Comparison of ENCODE assay signal across 10 cellular contexts in the genomic region with DNA sequence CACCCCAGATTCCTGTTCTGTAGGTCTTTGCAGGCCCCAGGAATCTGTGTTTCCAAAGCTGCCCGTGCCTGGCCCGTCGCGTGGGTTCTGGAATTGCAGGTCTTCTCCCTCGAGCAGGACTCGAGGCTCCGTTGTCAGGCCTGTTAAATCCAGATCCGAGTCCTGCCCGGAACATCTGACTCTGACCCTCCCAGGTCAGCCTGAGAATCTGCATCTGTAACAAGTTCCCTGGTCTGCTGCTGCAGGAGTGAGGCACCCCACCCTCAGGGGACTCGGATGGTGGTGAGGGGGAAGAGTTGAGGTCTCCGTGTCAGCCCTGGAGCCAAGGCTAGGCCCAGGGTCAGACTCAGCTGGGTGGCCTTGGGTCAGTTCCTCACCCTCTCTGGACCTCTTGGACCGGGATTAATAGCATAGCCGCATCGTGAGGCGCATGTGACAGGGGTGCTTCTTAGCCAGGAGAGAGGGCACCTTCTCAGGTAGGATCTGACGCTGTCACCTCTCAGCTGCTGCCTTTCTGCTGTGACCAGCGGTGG. TPM values are rescaled to one million over a fixed set of nuclear protein-coding genes. Genes with fewer than 3 reads are reported as not detected.
DNase-seq lines count a peak whose midpoint lies in the region; ATAC-seq and TF ChIP-seq lines count a peak whose summit lies in the region.
"Had no signal": no experiment of that assay in that cellular context is flagged by ENCODE, and none has a peak within 500 bp of the region (broad histone marks: within the 10 kb centered on the region; RNA-seq: fewer than 3 reads in every experiment).

No MANE protein-coding gene starts in this region.

- peaks cover 15% of the 10 kb centered on the region for H3K4me1 Mint-ChIP-seq in CD4-positive, alpha-beta T cell (ENCODE audit: low read depth)
- H3K4me1 Mint-ChIP-seq in IgD-negative memory B cell, result peaks cover 7 to 9% (median 9%) of the 10 kb centered on the region in 3 donors
- H3K4me1 Mint-ChIP-seq in dendritic cell treated with granulocyte-macrophage colony-stimulating factor and Interleukin-4, amounts not matched to agents 40 ng/mL and 50 ng/mL, for 4 days (ENCODE audit: low read depth), result peaks cover 34% of the 10 kb centered on the region

- no peaks in the 10 kb centered on the region for H3K9me3 ChIP-seq in CD4-positive, alpha-beta T cell (ENCODE audit: control insufficient read depth, low read length)
- no peaks in the 10 kb centered on the region for H3K9me3 ChIP-seq in neutrophil

- no peaks in the 10 kb centered on the region for H3K27me3 ChIP-seq in CD4-positive, alpha-beta T cell (ENCODE audit: control insufficient read depth, insufficient read depth, low read length)
- peaks cover 1% of the 10 kb centered on the region for H3K27me3 ChIP-seq in neutrophil

- in situ Hi-C loops in GM13977 (cut with MboI; ENCODE audit: low pct_unique_long_range_greater_than_20kb, low sequenced_read_pairs, unreplicated experiment), result no loop called here

- no peaks in the 10 kb centered on the region for H3K36me3 Mint-ChIP-seq in CD4-positive, alpha-beta T cell (ENCODE audit: low read depth)
- no peaks in the 10 kb centered on the region for H3K36me3 Mint-ChIP-seq in IgD-negative memory B cell
- H3K36me3 Mint-ChIP-seq in dendritic cell treated with granulocyte-macrophage colony-stimulating factor and Interleukin-4, amounts not matched to agents 40 ng/mL and 50 ng/mL, for 4 days (ENCODE audit: low read depth), result no peaks in the 10 kb centered on the region

- peak overlapping the region; percentile 31 to 44 for H3K4me3 ChIP-seq in neutrophil (ENCODE audit: low read depth in 1 of 2, low read length in 1 of 2)

- peaks cover 6% of the 10 kb centered on the region for H3K27me3 Mint-ChIP-seq in CD4-positive, alpha-beta T cell
- peaks cover 5% of the 10 kb centered on the region for H3K27me3 Mint-ChIP-seq in IgD-negative memory B cell
- peaks cover 10% of the 10 kb centered on the region for H3K27me3 Mint-ChIP-seq in dendritic cell treated with granulocyte-macrophage colony-stimulating factor and Interleukin-4, amounts not matched to agents 40 ng/mL and 50 ng/mL, for 4 days

- POLR2A ChIA-PET in CD4-positive, alpha-beta T cell (lab: Charles Lee), result interaction anchor here (0.9 to 1.7 kb wide), 5 partner anchors 9 to 114 kb away, joined by 3 to 8 read pairs (median 4); a partner anchor contains a TSS

- CTCF ChIA-PET in CD4-positive, alpha-beta T cell (lab: Charles Lee), result interaction anchor here (1.4 kb wide), 1 partner anchor 23 kb away, joined by 6 read pairs; no protein-coding TSS in a partner anchor

- peak overlapping the region; percentile 48 for H3K4me3 Mint-ChIP-seq in CD4-positive, alpha-beta T cell
- peak overlapping the region in 3 of 4 donors; percentile 64 to 86 (median 78) for H3K4me3 Mint-ChIP-seq in IgD-negative memory B cell
- peak overlapping the region; percentile 71 for H3K4me3 Mint-ChIP-seq in dendritic cell treated with granulocyte-macrophage colony-stimulating factor and Interleukin-4, amounts not matched to agents 40 ng/mL and 50 ng/mL, for 4 days
- H3K4me3 Mint-ChIP-seq: HFFc6 had no signal

- ATAC-seq in CD4-positive, alpha-beta T cell (ENCODE audit: poor library complexity), result no peak
- ATAC-seq in omental fat pad (ENCODE audit: low FRiP score), result no peak

- no peak for DNase-seq in CD4-positive, alpha-beta T cell
- DNase-seq in omental fat pad (ENCODE audit: low spot score) (no peak), GM13977 (ENCODE audit: low spot score) (no peak), NCI-H510A treated with DMSO at 0.1 percent for 48 hours (lab: John Stamatoyannopoulos, UW) (no peak)
- no peak for DNase-seq in stimulated activated CD4-positive, alpha-beta T cell treated with anti-CD3 and anti-CD28 coated beads, Interleukin-1b, Interleukin-23, amount 100 ng/mL, for 48 hours
- DNase-seq: HFFc6, NCI-H1436 had no signal

- H3K36me3 ChIP-seq in neutrophil, result no peaks in the 10 kb centered on the region

- no peak for TF ChIP-seq CTCF in CD4-positive, alpha-beta T cell (IDR thresholded peaks at IDR 0.05)
- no peak for TF ChIP-seq CTCF in neutrophil (IDR thresholded peaks at IDR 0.05)
- no peak for TF ChIP-seq CTCF in omental fat pad (IDR thresholded peaks at IDR 0.05)
- no peak for TF ChIP-seq CTCF in GM13977 (IDR thresholded peaks at IDR 0.05; ENCODE audit: extremely low read depth, insufficient read depth, missing control alignments)

- H3K4me1 ChIP-seq in neutrophil (ENCODE audit: control insufficient read depth in 1 of 2, insufficient read depth in 1 of 2, low read depth in 1 of 2, low read length in 1 of 2), result peaks cover 21 to 22% of the 10 kb centered on the region in 2 experiments

- intact Hi-C loops in CD4-positive, alpha-beta T cell (cut with DNase I, micrococcal nuclease), result no loop called here
- intact Hi-C loops in dendritic cell treated with granulocyte-macrophage colony-stimulating factor and Interleukin-4, amounts not matched to agents 40 ng/mL and 50 ng/mL, for 4 days (cut with micrococcal nuclease), result no loop called here

- H3K9me3 Mint-ChIP-seq in CD4-positive, alpha-beta T cell, result no peaks in the 10 kb centered on the region
- H3K9me3 Mint-ChIP-seq in IgD-negative memory B cell, result no peaks in the 10 kb centered on the region
- peaks cover 13% of the 10 kb centered on the region for H3K9me3 Mint-ChIP-seq in dendritic cell treated with granulocyte-macrophage colony-stimulating factor and Interleukin-4, amounts not matched to agents 40 ng/mL and 50 ng/mL, for 4 days

- no peak overlapping the region for H3K27ac ChIP-seq in CD4-positive, alpha-beta T cell (ENCODE audit: low read depth, low read length)
- peak overlapping the region; percentile 61 for H3K27ac ChIP-seq in neutrophil

- H3K27ac Mint-ChIP-seq in CD4-positive, alpha-beta T cell, result no peak overlapping the region
- H3K27ac Mint-ChIP-seq in IgD-negative memory B cell, result peak overlapping the region in 2 of 3 donors; percentile 74 to 82
- peak overlapping the region; percentile 97 for H3K27ac Mint-ChIP-seq in dendritic cell treated with granulocyte-macrophage colony-stimulating factor and Interleukin-4, amounts not matched to agents 40 ng/mL and 50 ng/mL, for 4 days
- H3K27ac Mint-ChIP-seq: HFFc6 had no signal

RNA-seq across cellular contexts. Expression of a gene that starts 8.8 kb away (rescaled TPM):
- 1 to 10 TPM; 1.1 TPM for total RNA-seq in CD4-positive, alpha-beta T cell
- 0.19 TPM for polyA plus RNA-seq in IgD-negative memory B cell
- 1 to 10 TPM; 2.4 to 4.8 (median 3.2) TPM for total RNA-seq in omental fat pad

RNA-seq across cellular contexts. Expression of a gene that starts 20.6 kb away (rescaled TPM):
- 1 to 10 TPM; 4.1 to 5.0 TPM for total RNA-seq in CD4-positive, alpha-beta T cell
- 23.1 TPM for polyA plus RNA-seq in IgD-negative memory B cell
- total RNA-seq in omental fat pad, result 1 to 10 TPM; 2.9 to 4.4 (median 3.8) TPM

RNA-seq across cellular contexts. Expression of a gene that starts 36.3 kb away (rescaled TPM):
- total RNA-seq in CD4-positive, alpha-beta T cell, result 100 to 1,000 TPM; 306 to 307 TPM
- 135 TPM for polyA plus RNA-seq in IgD-negative memory B cell
- 100 to 1,000 TPM; 123 to 202 (median 160) TPM for total RNA-seq in omental fat pad
